In genomic region chr1:205310981-205311704, GRCh38 we compare ENCODE assay signal across 16 cellular contexts. TPM values are rescaled to one million over a fixed set of nuclear protein-coding genes. Genes with fewer than 3 reads are reported as not detected.
DNase-seq lines count a peak whose midpoint lies in the region; ATAC-seq lines count a peak whose summit lies in the region.
"Had no signal": no experiment of that assay in that cellular context is flagged by ENCODE, and none has a peak within 500 bp of the region (broad histone marks: within the 10 kb centered on the region; RNA-seq: fewer than 3 reads in every experiment).

No MANE protein-coding gene starts in this region.

- H3K9me3 Mint-ChIP-seq in activated T-cell treated with anti-CD3 and anti-CD28 coated beads, Interleukin-2, amount 50 U/mL, for 4 hours: no peaks in the 10 kb centered on the region
- H3K9me3 Mint-ChIP-seq in immature natural killer cell: no peaks in the 10 kb centered on the region
- H3K9me3 Mint-ChIP-seq in stimulated activated naive CD8-positive, alpha-beta T cell treated with anti-CD3 and anti-CD28 coated beads, Interleukin-15, amount 100 ng/mL, for 72 hours: no peaks in the 10 kb centered on the region
- H3K9me3 Mint-ChIP-seq: activated naive CD4-positive, alpha-beta T cell treated with anti-CD3 and anti-CD28 coated beads, Interleukin-2, amount 10 ng/mL, durations not matched to agents 7 days and 5 days had no signal

- H3K36me3 Mint-ChIP-seq in activated T-cell treated with anti-CD3 and anti-CD28 coated beads, Interleukin-2, amount 50 U/mL, for 4 hours (ENCODE audit: insufficient read depth): peaks cover 37% of the 10 kb centered on the region
- peaks cover 12 to 55% (median 26%) of the 10 kb centered on the region in 3 donors for H3K36me3 Mint-ChIP-seq in immature natural killer cell

- H3K27ac Mint-ChIP-seq in immature natural killer cell: peak overlapping the region; percentile 58 to 98 (median 82)
- peak overlapping the region; percentile 44 to 83 for H3K27ac Mint-ChIP-seq in stimulated activated naive CD8-positive, alpha-beta T cell treated with anti-CD3 and anti-CD28 coated beads, Interleukin-15, amount 100 ng/mL, for 72 hours
- H3K27ac Mint-ChIP-seq: activated naive CD4-positive, alpha-beta T cell treated with anti-CD3 and anti-CD28 coated beads, Interleukin-2, amount 10 ng/mL, durations not matched to agents 7 days and 5 days had no signal

- DNase-seq in activated T-cell treated with anti-CD3 and anti-CD28 coated beads, Interleukin-2, amount 50 U/mL, for 4 hours: no peak
- no peak for DNase-seq in activated T-cell treated with anti-CD3 and anti-CD28 coated beads for 4 hours
- DNase-seq in NOMO-1 treated with dmso at 0.1 percent for 144 hours (lab: John Stamatoyannopoulos, UW; ENCODE audit: unreplicated experiment): peak; percentile 8
- DNase-seq in immature natural killer cell: no peak
- no peak for DNase-seq in stimulated activated naive CD8-positive, alpha-beta T cell treated with anti-CD3 and anti-CD28 coated beads, Interleukin-15, amount 100 ng/mL, for 72 hours
- no peak for DNase-seq in ureter (ENCODE audit: low spot score)
- no peak for DNase-seq in COLO668 (lab: John Stamatoyannopoulos, UW; ENCODE audit: unreplicated experiment)
- DNase-seq: ACHN; activated naive CD4-positive, alpha-beta T cell treated with anti-CD3 and anti-CD28 coated beads, Interleukin-2, amount 10 ng/mL, durations not matched to agents 7 days and 5 days; caudate nucleus; DND-41; MG63; T-helper 2 cell had no signal

- peaks cover 75% of the 10 kb centered on the region for H3K4me1 Mint-ChIP-seq in activated T-cell treated with anti-CD3 and anti-CD28 coated beads, Interleukin-2, amount 50 U/mL, for 4 hours (ENCODE audit: low read depth)
- H3K4me1 Mint-ChIP-seq in immature natural killer cell: peaks cover 63 to 84% of the 10 kb centered on the region in 2 donors
- peaks cover 82% of the 10 kb centered on the region for H3K4me1 Mint-ChIP-seq in stimulated activated naive CD8-positive, alpha-beta T cell treated with anti-CD3 and anti-CD28 coated beads, Interleukin-15, amount 100 ng/mL, for 72 hours

- no peak for ATAC-seq in activated T-cell treated with anti-CD3 and anti-CD28 coated beads, Interleukin-2, amount 50 U/mL, for 4 hours
- no peak for ATAC-seq in stimulated activated naive CD8-positive, alpha-beta T cell treated with anti-CD3 and anti-CD28 coated beads, Interleukin-15, amount 100 ng/mL, for 72 hours
- no peak for ATAC-seq in HG03439 (IDR thresholded peaks at IDR 0.05; ENCODE audit: unreplicated experiment)
- ATAC-seq: esophagus mucosa had no signal

- H3K4me3 Mint-ChIP-seq in activated T-cell treated with anti-CD3 and anti-CD28 coated beads, Interleukin-2, amount 50 U/mL, for 4 hours: peak overlapping the region; percentile 11
- peak overlapping the region in 3 of 5 donors; percentile 15 to 55 (median 35) for H3K4me3 Mint-ChIP-seq in immature natural killer cell
- peak overlapping the region in 1 of 2 donors; percentile 13 for H3K4me3 Mint-ChIP-seq in stimulated activated naive CD8-positive, alpha-beta T cell treated with anti-CD3 and anti-CD28 coated beads, Interleukin-15, amount 100 ng/mL, for 72 hours
- H3K4me3 Mint-ChIP-seq: activated naive CD4-positive, alpha-beta T cell treated with anti-CD3 and anti-CD28 coated beads, Interleukin-2, amount 10 ng/mL, durations not matched to agents 7 days and 5 days had no signal

- H3K27me3 Mint-ChIP-seq in activated T-cell treated with anti-CD3 and anti-CD28 coated beads, Interleukin-2, amount 50 U/mL, for 4 hours (ENCODE audit: low read depth): no peaks in the 10 kb centered on the region
- peaks cover 0 to 8% (median 2%) of the 10 kb centered on the region in 3 donors for H3K27me3 Mint-ChIP-seq in immature natural killer cell (ENCODE audit: low read depth in 3 of 3)
- H3K27me3 Mint-ChIP-seq in stimulated activated naive CD8-positive, alpha-beta T cell treated with anti-CD3 and anti-CD28 coated beads, Interleukin-15, amount 100 ng/mL, for 72 hours: no peaks in the 10 kb centered on the region

RNA-seq across cellular contexts. Expression of gene NUAK2, which starts 10.4 kb away (rescaled TPM):
- total RNA-seq in activated T-cell treated with anti-CD3 and anti-CD28 coated beads, Interleukin-2, amount 50 U/mL, for 4 hours: 1 to 10 TPM; 1.4 to 1.7 (median 1.5) TPM
- 10 to 100 TPM in 1 of 3 donors, 1 to 10 TPM in 2; 6.3 to 26.4 (median 6.6) TPM for polyA plus RNA-seq in immature natural killer cell
- 0.96 TPM for total RNA-seq in ureter

RNA-seq across cellular contexts. Expression of gene KLHDC8A, which starts 45.6 kb away (rescaled TPM):
- under 1 TPM in 1 of 3 donors, not detected in 2; 0.05 TPM for total RNA-seq in activated T-cell treated with anti-CD3 and anti-CD28 coated beads, Interleukin-2, amount 50 U/mL, for 4 hours
- polyA plus RNA-seq in immature natural killer cell: not detected
- total RNA-seq in ureter: not detected
- total RNA-seq: osteoblast had no signal
